ENCODE assay signal across 24 cellular contexts in genomic region chr1:203703586-203703985, GRCh38.
DNase-seq lines count a peak whose midpoint lies in the region; ATAC-seq and TF ChIP-seq lines count a peak whose summit lies in the region.
"Had no signal": no experiment of that assay in that cellular context is flagged by ENCODE, and none has a peak within 500 bp of the region (broad histone marks: within the 10 kb centered on the region; RNA-seq: fewer than 3 reads in every experiment).

No MANE protein-coding gene starts in this region.

- no peak for TF ChIP-seq CTCF in NB4 (IDR thresholded peaks at IDR 0.05; ENCODE audit: low read depth, low read length)
- TF ChIP-seq CTCF in WERI-Rb-1 (IDR thresholded peaks at IDR 0.05; ENCODE audit: low read depth, low read length) = no peak
- no peak for TF ChIP-seq CTCF in omental fat pad (IDR thresholded peaks at IDR 0.05)

- H3K4me3 Mint-ChIP-seq in activated T-cell treated with anti-CD3 and anti-CD28 coated beads, Interleukin-2, amount 50 U/mL, for 24 hours = no peak overlapping the region
- no peak overlapping the region for H3K4me3 Mint-ChIP-seq in activated T-helper 2 cell treated with anti-CD3 and anti-CD28 coated beads, Interferon-gamma antibody, Interleukin-2, Interleukin-4, amounts not matched to agents 10 μg/mL and 5 μg/mL and 100 μg/mL, durations not matched to agents 14 hours and 24 hours and 36 hours (ENCODE audit: low read depth)
- H3K4me3 Mint-ChIP-seq: activated T-cell treated with anti-CD3 and anti-CD28 coated beads, Interleukin-2, amount 50 U/mL, for 72 hours; IgD-negative memory B cell; naive thymus-derived CD8-positive, alpha-beta T cell had no signal

- H3K9ac ChIP-seq in stomach smooth muscle (ENCODE audit: low read length in 2 of 2) = no peak overlapping the region
- H3K9ac ChIP-seq: parathyroid adenoma had no signal

- H3K4me1 Mint-ChIP-seq in activated T-cell treated with anti-CD3 and anti-CD28 coated beads, Interleukin-2, amount 50 U/mL, for 24 hours (ENCODE audit: low read depth) = peaks cover 3% of the 10 kb centered on the region
- peaks cover 12% of the 10 kb centered on the region for H3K4me1 Mint-ChIP-seq in activated T-helper 2 cell treated with anti-CD3 and anti-CD28 coated beads, Interferon-gamma antibody, Interleukin-2, Interleukin-4, amounts not matched to agents 10 μg/mL and 5 μg/mL and 100 μg/mL, durations not matched to agents 14 hours and 24 hours and 36 hours (ENCODE audit: low read depth)

- no peaks in the 10 kb centered on the region for H3K9me3 ChIP-seq in stomach smooth muscle (ENCODE audit: control insufficient read depth in 2 of 2, low read length in 2 of 2)
- H3K9me3 ChIP-seq in WERI-Rb-1 (ENCODE audit: severe bottlenecking) = no peaks in the 10 kb centered on the region
- H3K9me3 ChIP-seq: heart right ventricle, left lung had no signal

- no peak for TF ChIP-seq POLR2A in NB4 (IDR thresholded peaks at IDR 0.05; ENCODE audit: extremely low read depth, insufficient read length)

- peaks cover 40% of the 10 kb centered on the region for H3K4me1 ChIP-seq in stomach smooth muscle (ENCODE audit: control insufficient read depth, insufficient read depth, low read length)
- H3K4me1 ChIP-seq: parathyroid adenoma had no signal

- ATAC-seq in HG02678 (IDR thresholded peaks at IDR 0.05; ENCODE audit: unreplicated experiment) (no peak), omental fat pad (ENCODE audit: low FRiP score) (no peak)
- ATAC-seq: activated naive CD4-positive, alpha-beta T cell treated with anti-CD3 and anti-CD28 coated beads, Interleukin-2, amount 50 U/mL, for 72 hours; activated T-cell treated with anti-CD3 and anti-CD28 coated beads, Interleukin-2, amount 50 U/mL, for 72 hours; heart right ventricle; left lung; naive thymus-derived CD8-positive, alpha-beta T cell had no signal

- H3K27ac Mint-ChIP-seq in activated T-cell treated with anti-CD3 and anti-CD28 coated beads, Interleukin-2, amount 50 U/mL, for 24 hours = peak overlapping the region; percentile 22
- peak overlapping the region; percentile 56 for H3K27ac Mint-ChIP-seq in activated T-helper 2 cell treated with anti-CD3 and anti-CD28 coated beads, Interferon-gamma antibody, Interleukin-2, Interleukin-4, amounts not matched to agents 10 μg/mL and 5 μg/mL and 100 μg/mL, durations not matched to agents 14 hours and 24 hours and 36 hours
- H3K27ac Mint-ChIP-seq: activated T-cell treated with anti-CD3 and anti-CD28 coated beads, Interleukin-2, amount 50 U/mL, for 72 hours; IgD-negative memory B cell had no signal

- H3K27ac ChIP-seq in stomach smooth muscle (ENCODE audit: low read length) (peak overlapping the region; percentile 79), WERI-Rb-1 (no peak overlapping the region)
- H3K27ac ChIP-seq: epithelial cell of prostate, heart right ventricle, parathyroid adenoma had no signal

- peaks cover 81% of the 10 kb centered on the region for H3K36me3 Mint-ChIP-seq in activated T-cell treated with anti-CD3 and anti-CD28 coated beads, Interleukin-2, amount 50 U/mL, for 24 hours (ENCODE audit: low read depth)
- H3K36me3 Mint-ChIP-seq in activated T-helper 2 cell treated with anti-CD3 and anti-CD28 coated beads, Interferon-gamma antibody, Interleukin-2, Interleukin-4, amounts not matched to agents 10 μg/mL and 5 μg/mL and 100 μg/mL, durations not matched to agents 14 hours and 24 hours and 36 hours (ENCODE audit: low read depth) = peaks cover 79% of the 10 kb centered on the region

- intact Hi-C loops in activated T-helper 2 cell treated with anti-CD3 and anti-CD28 coated beads, Interferon-gamma antibody, Interleukin-2, Interleukin-4, amounts not matched to agents 10 μg/mL and 5 μg/mL and 100 μg/mL, durations not matched to agents 14 hours and 24 hours and 36 hours (cut with micrococcal nuclease) = loop anchor here (2.0 kb wide), 1 partner anchor 79 kb away; no protein-coding TSS in a partner anchor

- no peak for DNase-seq in activated T-cell treated with anti-CD3 and anti-CD28 coated beads, Interleukin-2, amount 50 U/mL, for 24 hours
- DNase-seq in activated T-cell treated with anti-CD3 and anti-CD28 coated beads, Interleukin-2, amount 50 U/mL, for 1 hour = no peak
- DNase-seq in NB4 (ENCODE audit: low read depth) (peak; percentile 61), WERI-Rb-1 (no peak), omental fat pad (ENCODE audit: low spot score) (no peak)
- no peak for DNase-seq in activated T-helper 2 cell treated with anti-CD3 and anti-CD28 coated beads, Interferon-gamma antibody, Interleukin-2, Interleukin-4, amounts not matched to agents 10 μg/mL and 5 μg/mL and 100 μg/mL, durations not matched to agents 14 hours and 24 hours and 36 hours (ENCODE audit: low spot score)
- DNase-seq: activated T-cell treated with anti-CD3 and anti-CD28 coated beads, Interleukin-2, amount 50 U/mL, for 72 hours; C1 segment of cervical spinal cord; cerebellar nuclear complex; H7; heart right ventricle; left lung; MM.1S; naive thymus-derived CD8-positive, alpha-beta T cell; NCI-H1694; NCI-H2171 treated with DMSO at 0.1 percent for 48 hours; NCI-H526; substantia nigra had no signal

- H3K36me3 ChIP-seq in stomach smooth muscle (ENCODE audit: control insufficient read depth in 2 of 2, insufficient read depth in 2 of 2, low read length in 2 of 2) (peaks cover 81 to 84% of the 10 kb centered on the region in 2 donors), WERI-Rb-1 (peaks cover 47% of the 10 kb centered on the region)

- no peaks in the 10 kb centered on the region for H3K27me3 Mint-ChIP-seq in activated T-cell treated with anti-CD3 and anti-CD28 coated beads, Interleukin-2, amount 50 U/mL, for 24 hours
- H3K27me3 Mint-ChIP-seq in activated T-helper 2 cell treated with anti-CD3 and anti-CD28 coated beads, Interferon-gamma antibody, Interleukin-2, Interleukin-4, amounts not matched to agents 10 μg/mL and 5 μg/mL and 100 μg/mL, durations not matched to agents 14 hours and 24 hours and 36 hours (ENCODE audit: low read depth) = no peaks in the 10 kb centered on the region
- H3K27me3 Mint-ChIP-seq: IgD-negative memory B cell; naive thymus-derived CD8-positive, alpha-beta T cell had no signal

- H3K27me3 ChIP-seq in stomach smooth muscle (ENCODE audit: control insufficient read depth in 1 of 2, insufficient read depth in 2 of 2, low read length in 2 of 2) (no peaks in the 10 kb centered on the region), WERI-Rb-1 (ENCODE audit: insufficient read depth, low read depth, severe bottlenecking) (no peaks in the 10 kb centered on the region)
- H3K27me3 ChIP-seq: heart right ventricle, left lung had no signal

- H3K9me3 Mint-ChIP-seq in activated T-cell treated with anti-CD3 and anti-CD28 coated beads, Interleukin-2, amount 50 U/mL, for 24 hours = no peaks in the 10 kb centered on the region
- H3K9me3 Mint-ChIP-seq in activated T-helper 2 cell treated with anti-CD3 and anti-CD28 coated beads, Interferon-gamma antibody, Interleukin-2, Interleukin-4, amounts not matched to agents 10 μg/mL and 5 μg/mL and 100 μg/mL, durations not matched to agents 14 hours and 24 hours and 36 hours = no peaks in the 10 kb centered on the region
- H3K9me3 Mint-ChIP-seq: activated naive CD4-positive, alpha-beta T cell treated with anti-CD3 and anti-CD28 coated beads, Interleukin-2, amount 50 U/mL, for 72 hours; activated T-cell treated with anti-CD3 and anti-CD28 coated beads, Interleukin-2, amount 50 U/mL, for 72 hours; IgD-negative memory B cell; naive thymus-derived CD8-positive, alpha-beta T cell had no signal

- H3K4me3 ChIP-seq in NB4 (ENCODE audit: low read depth, low read length) (no peak overlapping the region), stomach smooth muscle (ENCODE audit: low read length in 2 of 2) (no peak overlapping the region), WERI-Rb-1 (ENCODE audit: low read depth, low read length) (no peak overlapping the region)
- H3K4me3 ChIP-seq: heart right ventricle, left lung had no signal
